20 cellular contexts compared by ENCODE assay signal in the genomic region with DNA sequence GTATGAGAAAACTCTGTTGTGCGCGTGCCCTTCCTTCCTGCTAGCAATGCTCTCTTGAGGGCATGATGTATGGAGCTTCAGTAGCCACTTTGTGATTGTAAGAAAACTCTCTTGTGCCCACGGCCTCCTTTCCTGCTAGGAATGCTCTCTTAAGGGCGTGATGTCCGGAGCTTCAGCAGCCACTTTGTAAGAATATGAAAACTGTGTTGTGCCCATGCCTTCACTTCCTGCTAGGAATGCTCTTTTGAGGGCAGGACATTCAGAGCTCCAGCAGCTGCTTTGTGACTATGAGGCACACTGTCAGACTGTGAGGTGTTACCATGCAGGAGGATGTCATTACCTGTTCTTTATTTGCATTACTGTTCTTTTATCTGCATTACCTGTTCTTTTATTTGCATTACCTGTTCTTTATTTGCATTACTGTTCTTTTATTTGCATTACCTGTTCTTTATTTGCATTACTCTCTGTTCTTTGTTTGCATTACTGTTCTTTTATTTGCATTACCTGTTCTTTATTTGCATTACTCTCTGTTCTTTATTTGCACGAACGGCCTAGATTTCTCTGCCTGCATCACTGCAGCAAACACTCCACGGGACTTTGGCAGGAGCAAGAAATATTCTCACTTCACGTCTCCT.
DNase-seq lines count a peak whose midpoint lies in the region; ATAC-seq, FAIRE-seq and TF ChIP-seq lines count a peak whose summit lies in the region.
"Had no signal": no experiment of that assay in that cellular context is flagged by ENCODE, and none has a peak within 500 bp of the region (broad histone marks: within the 10 kb centered on the region; RNA-seq: fewer than 3 reads in every experiment).

No MANE protein-coding gene starts in this region.

- no peaks in the 10 kb centered on the region for H3K4me1 Mint-ChIP-seq in WTC11
- H3K4me1 Mint-ChIP-seq: CD4-positive, alpha-beta memory T cell; GM23338 had no signal

- H3K4me1 ChIP-seq in A549 (no peaks in the 10 kb centered on the region), subcutaneous abdominal adipose tissue (ENCODE audit: control insufficient read depth in 5 of 5, insufficient read depth in 5 of 5, low read length in 5 of 5) (no peaks in the 10 kb centered on the region)
- H3K4me1 ChIP-seq: HAP-1 had no signal

- POLR2A ChIA-PET in A549 (lab: Yijun Ruan, JAX) (no interaction called here), WTC11 (lab: Charles Lee) (no interaction called here)

- no peak for TF ChIP-seq EP300 in A549 (IDR thresholded peaks at IDR 0.05)

- H3K9me3 ChIP-seq in A549, result peaks cover 13% of the 10 kb centered on the region
- peaks cover 7 to 30% (median 23%) of the 10 kb centered on the region in 5 donors for H3K9me3 ChIP-seq in subcutaneous abdominal adipose tissue (ENCODE audit: control insufficient read depth in 5 of 5, low read length in 5 of 5)
- H3K9me3 ChIP-seq: HAP-1 had no signal

- no peak for ATAC-seq in A549
- no peak for ATAC-seq in WTC11
- ATAC-seq: GM23338 had no signal

- H3K9ac ChIP-seq in subcutaneous abdominal adipose tissue (ENCODE audit: low read length in 5 of 5), result no peak overlapping the region

- no peak for TF ChIP-seq RAD21 in A549 (conservative IDR thresholded peaks at IDR 0.05 in 1 of 2, IDR thresholded peaks at IDR 0.05 in 1 of 2)

- no peak for FAIRE-seq in A549 (lab: Jason Lieb, UNC)
- FAIRE-seq: GM12891, GM18507, H54 had no signal

- H3K27me3 Mint-ChIP-seq in WTC11 (ENCODE audit: low read depth), result peaks cover 4% of the 10 kb centered on the region
- H3K27me3 Mint-ChIP-seq: CD4-positive, alpha-beta memory T cell had no signal

- no peak overlapping the region for H3K27ac ChIP-seq in A549
- H3K27ac ChIP-seq in subcutaneous abdominal adipose tissue (ENCODE audit: low read depth, low read length), result no peak overlapping the region

- H3K4me3 ChIP-seq in A549, result no peak overlapping the region
- peak overlapping the region in 3 of 5 donors; percentile 3 to 48 (median 23) for H3K4me3 ChIP-seq in subcutaneous abdominal adipose tissue (ENCODE audit: low read depth in 1 of 5, low read length in 5 of 5)
- H3K4me3 ChIP-seq: GM23338, HAP-1 had no signal

- no peaks in the 10 kb centered on the region for H3K36me3 ChIP-seq in subcutaneous abdominal adipose tissue (ENCODE audit: control insufficient read depth in 5 of 5, insufficient read depth in 5 of 5, low read length in 5 of 5)
- H3K36me3 ChIP-seq: HAP-1 had no signal

- no peak overlapping the region for H3K27ac Mint-ChIP-seq in WTC11
- H3K27ac Mint-ChIP-seq: CD4-positive, alpha-beta memory T cell; GM23338 had no signal

- TF ChIP-seq CTCF in A549 (IDR thresholded peaks at IDR 0.05) (no peak), WTC11 (IDR thresholded peaks at IDR 0.05) (no peak)

- CTCF ChIA-PET in A549 (lab: Yijun Ruan, JAX), result no interaction called here
- CTCF ChIA-PET in WTC11 (lab: Charles Lee), result no interaction called here

- no peak overlapping the region for H3K4me3 Mint-ChIP-seq in WTC11
- H3K4me3 Mint-ChIP-seq: CD4-positive, alpha-beta memory T cell; GM23338 had no signal

- H3K9me3 Mint-ChIP-seq in WTC11, result peaks cover 13% of the 10 kb centered on the region

- H3K4me2 ChIP-seq in A549, result no peak overlapping the region
- H3K4me2 ChIP-seq: GM23338 had no signal

- no peak for TF ChIP-seq POLR2A in A549 (IDR thresholded peaks at IDR 0.05; ENCODE audit: low read length)

- H3K27me3 ChIP-seq in subcutaneous abdominal adipose tissue (ENCODE audit: control insufficient read depth in 5 of 5, insufficient read depth in 4 of 5, low read length in 5 of 5), result peaks cover 0 to 3% (median 0%) of the 10 kb centered on the region in 5 donors

- 33% methylated on average over 9 of the region's 9 CpGs for WGBS in A549 (ENCODE audit: missing lambda C conversion rate)

- peaks cover 14% of the 10 kb centered on the region for H3K36me3 Mint-ChIP-seq in WTC11
- H3K36me3 Mint-ChIP-seq: CD4-positive, alpha-beta memory T cell had no signal

- no peak for DNase-seq in A549 (ENCODE audit: low read depth in 1 of 2, low spot score in 1 of 2)
- DNase-seq in WTC11 (ENCODE audit: low spot score), result no peak
- peak; percentile 37 for DNase-seq in mesenteric fat pad (ENCODE audit: low spot score)
- DNase-seq in activated CD4-positive, alpha-beta T cell treated with anti-CD3 and anti-CD28 coated beads, Interleukin-2, amount 50 U/mL, for 4 hours, result no peak
- DNase-seq in NCI-H1092 (lab: John Stamatoyannopoulos, UW), result no peak
- no peak for DNase-seq in NCI-H524 treated with DMSO at 0.1 percent for 48 hours (lab: John Stamatoyannopoulos, UW)
- DNase-seq: 8988T; C1 segment of cervical spinal cord; Calu3; CD4-positive, alpha-beta memory T cell; COR-L47; DMS53; DMS79 treated with DMSO at 0.1 percent for 48 hours; GF-D8 had no signal

TF ChIP-seq in A549, 52 proteins besides CTCF, POLR2A, EP300 and RAD21:
- TF ChIP-seq ZFP36 (IDR thresholded peaks at IDR 0.05; ENCODE audit: borderline replicate concordance, partially characterized antibody) (peak; percentile 29), ZNF302 (CRISPR knock-in tag; IDR thresholded peaks at IDR 0.05) (peak; percentile 76; the same call in 1 of the 2 replicates)
- TF ChIP-seq, protein P1, sequence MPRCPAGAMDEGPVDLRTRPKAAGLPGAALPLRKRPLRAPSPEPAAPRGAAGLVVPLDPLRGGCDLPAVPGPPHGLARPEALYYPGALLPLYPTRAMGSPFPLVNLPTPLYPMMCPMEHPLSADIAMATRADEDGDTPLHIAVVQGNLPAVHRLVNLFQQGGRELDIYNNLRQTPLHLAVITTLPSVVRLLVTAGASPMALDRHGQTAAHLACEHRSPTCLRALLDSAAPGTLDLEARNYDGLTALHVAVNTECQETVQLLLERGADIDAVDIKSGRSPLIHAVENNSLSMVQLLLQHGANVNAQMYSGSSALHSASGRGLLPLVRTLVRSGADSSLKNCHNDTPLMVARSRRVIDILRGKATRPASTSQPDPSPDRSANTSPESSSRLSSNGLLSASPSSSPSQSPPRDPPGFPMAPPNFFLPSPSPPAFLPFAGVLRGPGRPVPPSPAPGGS (IDR thresholded peaks at IDR 0.05), result no peak
TF ChIP-seq in A549: peak in this region for 2.

TF ChIP-seq in WTC11, 78 proteins besides CTCF, POLR2A, EP300 and RAD21:
- TF ChIP-seq ESRRA (CRISPR knock-in tag; IDR thresholded peaks at IDR 0.05; ENCODE audit: borderline replicate concordance) (no peak), GTF2I (CRISPR knock-in tag; conservative IDR thresholded peaks at IDR 0.05) (peak; percentile 45; the same call in 1 of the 2 replicates)
